In the genomic region with DNA sequence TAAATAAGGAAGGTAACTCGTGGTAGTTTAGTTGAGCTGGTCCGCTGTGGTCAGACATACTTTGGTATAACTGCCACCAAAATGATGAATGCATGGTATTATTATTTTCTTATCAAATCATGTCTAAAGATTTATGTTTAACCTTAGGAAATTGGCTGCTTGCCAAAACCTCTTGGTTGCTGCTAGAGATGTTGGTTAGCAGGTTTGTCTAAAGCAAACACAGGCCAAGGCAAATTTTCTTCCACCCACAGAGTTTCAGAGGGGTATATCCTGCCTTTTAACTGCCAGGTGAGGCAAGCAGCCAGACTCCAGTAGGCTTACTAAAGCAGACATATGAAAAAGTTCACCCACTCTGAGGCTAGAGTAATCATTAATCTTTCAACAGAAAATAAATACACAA, we compare ENCODE assay signal across 8 cellular contexts.
DNase-seq lines count a peak whose midpoint lies in the region; ATAC-seq, FAIRE-seq and TF ChIP-seq lines count a peak whose summit lies in the region.

No MANE protein-coding gene starts in this region.

- H3K9ac ChIP-seq in keratinocyte (ENCODE audit: control insufficient read depth, extremely low read depth, insufficient read depth, low read length) = no peak overlapping the region

- no peak for FAIRE-seq in keratinocyte (lab: Jason Lieb, UNC)

- no peak overlapping the region for H3K27ac ChIP-seq in keratinocyte (ENCODE audit: control insufficient read depth, insufficient read depth, low read length)

- peaks cover 0 to 4% (median 4%) of the 10 kb centered on the region in 3 donors for H3K9me3 Mint-ChIP-seq in T-cell
- peaks cover 4 to 8% of the 10 kb centered on the region in 2 donors for H3K9me3 Mint-ChIP-seq in effector memory CD8-positive, alpha-beta T cell

- H3K4me3 ChIP-seq in keratinocyte (ENCODE audit: control insufficient read depth in 2 of 3, extremely low read depth in 1 of 3, insufficient read depth in 2 of 3, low read depth in 1 of 3, low read length in 3 of 3) = no peak overlapping the region

- H3K4me1 ChIP-seq in keratinocyte (ENCODE audit: control insufficient read depth, extremely low read depth, insufficient read depth, low read length) = peaks cover 12% of the 10 kb centered on the region

- TF ChIP-seq CTCF in keratinocyte (optimal IDR thresholded peaks at IDR 0.05 in 1 of 3, IDR thresholded peaks at IDR 0.05 in 1 of 3, conservative IDR thresholded peaks at IDR 0.05 in 1 of 3; ENCODE audit: extremely low read depth in 1 of 3, insufficient read depth in 2 of 3, low read length in 3 of 3) = no peak

- no peaks in the 10 kb centered on the region for H3K36me3 Mint-ChIP-seq in T-cell
- no peaks in the 10 kb centered on the region for H3K36me3 Mint-ChIP-seq in effector memory CD8-positive, alpha-beta T cell (ENCODE audit: insufficient read depth)

- H3K4me1 Mint-ChIP-seq in T-cell = no peaks in the 10 kb centered on the region
- no peaks in the 10 kb centered on the region for H3K4me1 Mint-ChIP-seq in effector memory CD8-positive, alpha-beta T cell (ENCODE audit: low read depth in 2 of 2)

- H3K4me2 ChIP-seq in keratinocyte (ENCODE audit: control insufficient read depth, extremely low read depth, insufficient read depth, low read depth, low read length) = no peak overlapping the region

- no peak overlapping the region for H3K4me3 Mint-ChIP-seq in T-cell
- no peak overlapping the region for H3K4me3 Mint-ChIP-seq in effector memory CD8-positive, alpha-beta T cell

- H3K36me3 ChIP-seq in keratinocyte (ENCODE audit: control insufficient read depth in 2 of 2, extremely low read depth in 1 of 2, insufficient read depth in 2 of 2, low read length in 2 of 2) = no peaks in the 10 kb centered on the region

- ATAC-seq in GM19023 (IDR thresholded peaks at IDR 0.05; ENCODE audit: unreplicated experiment) = peak; percentile 98
- ATAC-seq in HG03139 (IDR thresholded peaks at IDR 0.05; ENCODE audit: unreplicated experiment) = peak; percentile 95
- no peak for ATAC-seq in T-cell (replicated peaks in 1 of 4)
- no peak for ATAC-seq in effector memory CD8-positive, alpha-beta T cell (replicated peaks)
- ATAC-seq in esophagus mucosa = no peak
- ATAC-seq in sciatic nerve = no peak

- POLR2A ChIA-PET in T-cell (lab: Charles Lee) = no interaction called here

- intact Hi-C loops in sciatic nerve (cut with DNase I) = no loop called here

- no peaks in the 10 kb centered on the region for H3K27me3 Mint-ChIP-seq in T-cell
- H3K27me3 Mint-ChIP-seq in effector memory CD8-positive, alpha-beta T cell = no peaks in the 10 kb centered on the region

- dilution Hi-C loops in keratinocyte (cut with MboI; ENCODE audit: extremely low pct_ligation_motif_present, low sequenced_read_pairs) = no loop called here

- H3K27ac Mint-ChIP-seq in T-cell = no peak overlapping the region
- H3K27ac Mint-ChIP-seq in effector memory CD8-positive, alpha-beta T cell = no peak overlapping the region

- no peaks in the 10 kb centered on the region for H3K27me3 ChIP-seq in keratinocyte (ENCODE audit: control insufficient read depth, extremely low read depth, insufficient read depth, low read length)

- peak; percentile 93 for DNase-seq in NCI-H526 treated with DMSO at 0.1 percent for 48 hours (lab: John Stamatoyannopoulos, UW)
- DNase-seq in keratinocyte (ENCODE audit: low read depth, low spot score) = no peak
- no peak for DNase-seq in T-cell
- DNase-seq in effector memory CD8-positive, alpha-beta T cell = no peak
- DNase-seq in sciatic nerve (ENCODE audit: low spot score) = no peak

- no peaks in the 10 kb centered on the region for H3K9me1 ChIP-seq in keratinocyte (ENCODE audit: control insufficient read depth, extremely low read depth, insufficient read depth, low read length)

- peak overlapping the region; percentile 34 for H2AFZ ChIP-seq in keratinocyte (ENCODE audit: control insufficient read depth, low read length)

- no peaks in the 10 kb centered on the region for H3K9me3 ChIP-seq in keratinocyte (ENCODE audit: control insufficient read depth, low read depth, low read length)

- CTCF ChIA-PET in T-cell (lab: Charles Lee) = no interaction called here

- H4K20me1 ChIP-seq in keratinocyte (ENCODE audit: control insufficient read depth, extremely low read depth, insufficient read depth, low read length) = no peaks in the 10 kb centered on the region

- H3K79me2 ChIP-seq in keratinocyte (ENCODE audit: control insufficient read depth, insufficient read depth, low read length) = no peaks in the 10 kb centered on the region

Comparison
In these comparisons a context has a peak if more than half of its experiments do, and no peak if none do; other contexts are left out.
1. ATAC-seq: peak in GM19023 (single experiment) and HG03139 (single experiment); none in T-cell (0 of 4), effector memory CD8-positive, alpha-beta T cell (single experiment), esophagus mucosa (single experiment) and sciatic nerve (single experiment).